Comparison of ENCODE assay signal across 1 cellular context in genomic region chr14:39168591-39168990, GRCh38.
TF ChIP-seq lines count a peak whose summit lies in the region.

No MANE protein-coding gene starts in this region.

TF ChIP-seq in IMR-90, 13 proteins besides CTCF, POLR2A, EP300 and RAD21 (continued from another document):
- TF ChIP-seq CEBPB (IDR thresholded peaks at IDR 0.05; ENCODE audit: low read depth, low read length) (no peak), NFE2L2 (IDR thresholded peaks at IDR 0.05; ENCODE audit: low read depth, low read length) (no peak), RFX5 (IDR thresholded peaks at IDR 0.05; ENCODE audit: low read depth, low read length) (no peak), MAZ (IDR thresholded peaks at IDR 0.05; ENCODE audit: borderline replicate concordance, low read depth, low read length) (no peak), MXI1 (IDR thresholded peaks at IDR 0.05; ENCODE audit: borderline replicate concordance, low read depth, low read length) (no peak), RCOR1 (IDR thresholded peaks at IDR 0.05; ENCODE audit: insufficient replicate concordance, low read length) (no peak), MAFK (IDR thresholded peaks at IDR 0.05; ENCODE audit: low read depth, low read length) (no peak), SMC3 (IDR thresholded peaks at IDR 0.05; ENCODE audit: low read depth, low read length) (no peak)
